Comparison of ENCODE assay signal across 12 cellular contexts in genomic region chr2:20457027-20457426, GRCh38. TPM values are rescaled to one million over a fixed set of nuclear protein-coding genes. Genes with fewer than 3 reads are reported as not detected.
DNase-seq lines count a peak whose midpoint lies in the region; ATAC-seq and TF ChIP-seq lines count a peak whose summit lies in the region.
"Had no signal": no experiment of that assay in that cellular context is flagged by ENCODE, and none has a peak within 500 bp of the region (broad histone marks: within the 10 kb centered on the region; RNA-seq: fewer than 3 reads in every experiment).

No MANE protein-coding gene starts in this region.

- H3K9me3 Mint-ChIP-seq in activated naive CD4-positive, alpha-beta T cell treated with anti-CD3 and anti-CD28 coated beads for 36 hours, result no peaks in the 10 kb centered on the region
- peaks cover 15% of the 10 kb centered on the region for H3K9me3 Mint-ChIP-seq in Caco-2 (ENCODE audit: unreplicated experiment)
- H3K9me3 Mint-ChIP-seq: dendritic cell treated with granulocyte-macrophage colony-stimulating factor and Interleukin-4, amounts not matched to agents 40 ng/mL and 50 ng/mL, for 4 days had no signal

- POLR2A ChIA-PET in Caco-2 (lab: Charles Lee), result interaction anchor here (3.5 kb wide), 1 partner anchor 10 kb away, joined by 17 read pairs; the partner anchor contains the start of gene RHOB

- H3K4me3 Mint-ChIP-seq in activated naive CD4-positive, alpha-beta T cell treated with anti-CD3 and anti-CD28 coated beads for 36 hours, result no peak overlapping the region
- H3K4me3 Mint-ChIP-seq in T-helper 17 cell (no peak overlapping the region), Caco-2 (ENCODE audit: unreplicated experiment) (no peak overlapping the region)
- H3K4me3 Mint-ChIP-seq: dendritic cell treated with granulocyte-macrophage colony-stimulating factor and Interleukin-4, amounts not matched to agents 40 ng/mL and 50 ng/mL, for 4 days; memory B cell had no signal

- peak overlapping the region; percentile 61 for H3K27ac ChIP-seq in urinary bladder (ENCODE audit: low read depth)
- H3K27ac ChIP-seq: psoas muscle had no signal

- peaks cover 6% of the 10 kb centered on the region for H3K4me1 Mint-ChIP-seq in activated naive CD4-positive, alpha-beta T cell treated with anti-CD3 and anti-CD28 coated beads for 36 hours (ENCODE audit: low read depth)
- no peaks in the 10 kb centered on the region for H3K4me1 Mint-ChIP-seq in T-helper 17 cell
- no peaks in the 10 kb centered on the region for H3K4me1 Mint-ChIP-seq in Caco-2 (ENCODE audit: low read depth, unreplicated experiment)
- H3K4me1 Mint-ChIP-seq: memory B cell had no signal

- H3K9me3 ChIP-seq in T-helper 17 cell (ENCODE audit: control insufficient read depth, low read length, poor library complexity, severe bottlenecking) (no peaks in the 10 kb centered on the region), Caco-2 (no peaks in the 10 kb centered on the region)
- H3K9me3 ChIP-seq: psoas muscle had no signal

- intact Hi-C loops in activated naive CD4-positive, alpha-beta T cell treated with anti-CD3 and anti-CD28 coated beads for 36 hours (cut with micrococcal nuclease), result no loop called here
- intact Hi-C loops in Caco-2 (cut with micrococcal nuclease; ENCODE audit: unreplicated experiment), result no loop called here

- no peaks in the 10 kb centered on the region for H3K27me3 ChIP-seq in Caco-2 (replicated peaks; ENCODE audit: control insufficient read depth, insufficient read depth, low read length)

- H3K27ac Mint-ChIP-seq in activated naive CD4-positive, alpha-beta T cell treated with anti-CD3 and anti-CD28 coated beads for 36 hours, result no peak overlapping the region
- H3K27ac Mint-ChIP-seq in T-helper 17 cell, result no peak overlapping the region
- H3K27ac Mint-ChIP-seq in Caco-2 (ENCODE audit: unreplicated experiment), result no peak overlapping the region
- H3K27ac Mint-ChIP-seq: dendritic cell treated with granulocyte-macrophage colony-stimulating factor and Interleukin-4, amounts not matched to agents 40 ng/mL and 50 ng/mL, for 4 days; memory B cell had no signal

- no TSS peak for BruUV-seq in Caco-2 (replicated peaks; lab: Mats Ljungman, UMichigan)

- no peaks in the 10 kb centered on the region for H3K36me3 Mint-ChIP-seq in activated naive CD4-positive, alpha-beta T cell treated with anti-CD3 and anti-CD28 coated beads for 36 hours (ENCODE audit: low read depth)
- H3K36me3 Mint-ChIP-seq in T-helper 17 cell (ENCODE audit: low read depth) (no peaks in the 10 kb centered on the region), Caco-2 (ENCODE audit: insufficient read depth, unreplicated experiment) (no peaks in the 10 kb centered on the region)
- H3K36me3 Mint-ChIP-seq: memory B cell had no signal

- TF ChIP-seq CTCF in Caco-2 (IDR thresholded peaks at IDR 0.05; ENCODE audit: insufficient read depth in 1 of 2, low read depth in 1 of 2, low read length in 1 of 2, severe bottlenecking in 1 of 2, unreplicated experiment in 1 of 2), result no peak

- DNase-seq in activated naive CD4-positive, alpha-beta T cell treated with anti-CD3 and anti-CD28 coated beads for 36 hours, result peak; percentile 19
- DNase-seq in activated naive CD4-positive, alpha-beta T cell treated with Interleukin-2 at 50 U/mL for 16 hours, result no peak
- peak; percentile 31 for DNase-seq in NCI-H226
- peak; percentile 88 for DNase-seq in iris pigment epithelial cell (ENCODE audit: low read depth)
- no peak for DNase-seq in T-helper 17 cell
- DNase-seq in Caco-2, result no peak
- DNase-seq in activated effector memory CD4-positive, alpha-beta T cell treated with anti-CD3 and anti-CD28 coated beads, Interleukin-2, amount 50 U/mL, for 16 hours, result no peak
- DNase-seq: psoas muscle, T-helper 9 cell had no signal

- 29% methylated on average over 2 of the region's 2 CpGs for WGBS in urinary bladder

- no peak for ATAC-seq in T-helper 17 cell

- CTCF ChIA-PET in activated naive CD4-positive, alpha-beta T cell treated with anti-CD3 and anti-CD28 coated beads for 36 hours (lab: Charles Lee), result interaction anchor here (2.3 kb wide), 1 partner anchor 10 kb away, joined by 9 read pairs; the partner anchor contains the start of gene RHOB
- CTCF ChIA-PET in Caco-2 (lab: Charles Lee), result no interaction called here

- H3K36me3 ChIP-seq in urinary bladder (ENCODE audit: insufficient read depth) (no peaks in the 10 kb centered on the region), Caco-2 (ENCODE audit: control insufficient read depth, insufficient read depth, low read length) (no peaks in the 10 kb centered on the region)

- H3K4me3 ChIP-seq in urinary bladder (ENCODE audit: low read depth, low read length) (no peak overlapping the region), Caco-2 (ENCODE audit: low read depth, low read length) (no peak overlapping the region)
- H3K4me3 ChIP-seq: psoas muscle had no signal

- H3K27me3 Mint-ChIP-seq in activated naive CD4-positive, alpha-beta T cell treated with anti-CD3 and anti-CD28 coated beads for 36 hours (ENCODE audit: low read depth), result peaks cover 12% of the 10 kb centered on the region
- peaks cover 48% of the 10 kb centered on the region for H3K27me3 Mint-ChIP-seq in T-helper 17 cell
- H3K27me3 Mint-ChIP-seq in Caco-2 (ENCODE audit: insufficient read depth, unreplicated experiment), result peaks cover 14% of the 10 kb centered on the region

- H3K4me1 ChIP-seq in urinary bladder (ENCODE audit: insufficient read depth) (no peaks in the 10 kb centered on the region), Caco-2 (no peaks in the 10 kb centered on the region)
- H3K4me1 ChIP-seq: psoas muscle had no signal

RNA-seq across cellular contexts. Expression of gene RHOB, which starts 10.2 kb away (rescaled TPM):
- 1 to 10 TPM; 1.8 to 2.0 TPM for total RNA-seq in activated naive CD4-positive, alpha-beta T cell treated with anti-CD3 and anti-CD28 coated beads for 36 hours
- total RNA-seq in urinary bladder (305 TPM), T-helper 17 cell (10 to 100 TPM; 59.8 to 62.9 TPM), Caco-2 (2022) (20.8 and 24.1 TPM in 2 replicates)
- polyA plus RNA-seq in urinary bladder, result 1,467 TPM

Comparison
In these comparisons a context has a peak if more than half of its experiments do, and no peak if none do; other contexts are left out.
1. DNase-seq: peak in activated naive CD4-positive, alpha-beta T cell treated with anti-CD3 and anti-CD28 coated beads for 36 hours (single experiment), NCI-H226 (single experiment) and iris pigment epithelial cell (single experiment); none in activated naive CD4-positive, alpha-beta T cell treated with Interleukin-2 at 50 U/mL for 16 hours (single experiment), T-helper 17 cell (0 of 3), Caco-2 (0 of 2) and activated effector memory CD4-positive, alpha-beta T cell treated with anti-CD3 and anti-CD28 coated beads, Interleukin-2, amount 50 U/mL, for 16 hours (single experiment).